In genomic region chr3:45509038-45509767, GRCh38 we compare ENCODE assay signal across 8 cellular contexts.
DNase-seq lines count a peak whose midpoint lies in the region; ATAC-seq and TF ChIP-seq lines count a peak whose summit lies in the region.

No MANE protein-coding gene starts in this region.

- no peaks in the 10 kb centered on the region for H3K27me3 Mint-ChIP-seq in activated CD4-positive, alpha-beta T cell treated with anti-CD3 and anti-CD28 coated beads, Interleukin-2, amount 10 ng/mL, durations not matched to agents 24 days and 14 days

- no peaks in the 10 kb centered on the region for H3K9me3 Mint-ChIP-seq in activated CD4-positive, alpha-beta T cell treated with anti-CD3 and anti-CD28 coated beads, Interleukin-2, amount 10 ng/mL, durations not matched to agents 24 days and 14 days

- no peak overlapping the region for H3K27ac Mint-ChIP-seq in activated CD4-positive, alpha-beta T cell treated with anti-CD3 and anti-CD28 coated beads, Interleukin-2, amount 10 ng/mL, durations not matched to agents 24 days and 14 days

- no peaks in the 10 kb centered on the region for H3K27me3 ChIP-seq in upper lobe of left lung

- H3K36me3 Mint-ChIP-seq in activated CD4-positive, alpha-beta T cell treated with anti-CD3 and anti-CD28 coated beads, Interleukin-2, amount 10 ng/mL, durations not matched to agents 24 days and 14 days (ENCODE audit: low read depth) = peaks cover 11% of the 10 kb centered on the region

- intact Hi-C loops in activated CD4-positive, alpha-beta T cell treated with anti-CD3 and anti-CD28 coated beads, Interleukin-2, amount 10 ng/mL, durations not matched to agents 24 days and 14 days (cut with micrococcal nuclease) = loop anchor here (1.0 to 5.0 kb wide), 8 partner anchors 20 to 428 kb away; partner anchors contain the start of gene LIMD1

- no peak for TF ChIP-seq CTCF in upper lobe of left lung (IDR thresholded peaks at IDR 0.05)

- H3K4me1 Mint-ChIP-seq in activated CD4-positive, alpha-beta T cell treated with anti-CD3 and anti-CD28 coated beads, Interleukin-2, amount 10 ng/mL, durations not matched to agents 24 days and 14 days = peaks cover 7% of the 10 kb centered on the region

- peak overlapping the region in 1 of 4 donors; percentile 35 for H3K27ac ChIP-seq in upper lobe of left lung

- ATAC-seq in SK-N-SH treated with all-trans-retinoic acid at 6 μM for 48 hours (peak; percentile 69), upper lobe of left lung (ENCODE audit: low FRiP score in 2 of 2) (no peak)

- WGBS in upper lobe of left lung, 2 donors = 63 to 79% methylated on average over 4 to 8 of the region's 8 CpGs

- no peaks in the 10 kb centered on the region for H3K9me3 ChIP-seq in upper lobe of left lung

- peaks cover 4 to 17% (median 9%) of the 10 kb centered on the region in 4 donors for H3K4me1 ChIP-seq in upper lobe of left lung

- TF ChIP-seq POLR2A in upper lobe of left lung (IDR thresholded peaks at IDR 0.05) = no peak

- no peak overlapping the region for H3K4me3 ChIP-seq in upper lobe of left lung

- peak; percentile 63 for DNase-seq in activated CD4-positive, alpha-beta T cell treated with anti-CD3 and anti-CD28 coated beads, Interleukin-2, amount 10 ng/mL, durations not matched to agents 24 days and 14 days
- DNase-seq in activated CD4-positive, alpha-beta T cell treated with anti-CD3 and anti-CD28 coated beads, Interleukin-2, amount 50 U/mL, for 1 hour = no peak
- peak; percentile 37 for DNase-seq in hepatic stellate cell (ENCODE audit: low spot score)
- peak; percentile 30 to 40 for DNase-seq in stimulated activated CD8-positive, alpha-beta memory T cell treated with anti-CD3 and anti-CD28 coated beads, Interleukin-15, amount 100 ng/mL, for 48 hours (ENCODE audit: low read depth in 2 of 2)
- no peak for DNase-seq in 8988T
- no peak for DNase-seq in mesenteric fat pad (ENCODE audit: low spot score)
- no peak for DNase-seq in upper lobe of left lung

- no peak overlapping the region for H3K4me3 Mint-ChIP-seq in activated CD4-positive, alpha-beta T cell treated with anti-CD3 and anti-CD28 coated beads, Interleukin-2, amount 10 ng/mL, durations not matched to agents 24 days and 14 days

- no peak for TF ChIP-seq EP300 in upper lobe of left lung (IDR thresholded peaks at IDR 0.05)

- H3K36me3 ChIP-seq in upper lobe of left lung = peaks cover 0 to 7% (median 0%) of the 10 kb centered on the region in 4 donors

TF ChIP-seq in SK-N-SH treated with all-trans-retinoic acid at 6 μM for 48 hours, 23 proteins besides CTCF, POLR2A, EP300 and RAD21:
- TF ChIP-seq ZNF70 (CRISPR knock-in tag; IDR thresholded peaks at IDR 0.05) (no peak), OSR1 (CRISPR knock-in tag; IDR thresholded peaks at IDR 0.05) (no peak), ZFP3 (CRISPR knock-in tag; IDR thresholded peaks at IDR 0.05) (no peak), PPARA (CRISPR knock-in tag; IDR thresholded peaks at IDR 0.05; ENCODE audit: borderline replicate concordance) (no peak), TOX (CRISPR knock-in tag; IDR thresholded peaks at IDR 0.05; ENCODE audit: borderline replicate concordance) (no peak)

Comparison
In these comparisons a context has a peak if more than half of its experiments do, and no peak if none do; other contexts are left out.
1. DNase-seq: peak in activated CD4-positive, alpha-beta T cell treated with anti-CD3 and anti-CD28 coated beads, Interleukin-2, amount 10 ng/mL, durations not matched to agents 24 days and 14 days (single experiment), hepatic stellate cell (single experiment) and stimulated activated CD8-positive, alpha-beta memory T cell treated with anti-CD3 and anti-CD28 coated beads, Interleukin-15, amount 100 ng/mL, for 48 hours (2 of 2); none in activated CD4-positive, alpha-beta T cell treated with anti-CD3 and anti-CD28 coated beads, Interleukin-2, amount 50 U/mL, for 1 hour (single experiment), 8988T (single experiment), mesenteric fat pad (single experiment) and upper lobe of left lung (0 of 2).